In genomic region chr6:93318127-93318526, GRCh38 we compare ENCODE assay signal across 12 cellular contexts.
"Had no signal": no experiment of that assay in that cellular context is flagged by ENCODE, and none has a peak within 500 bp of the region (broad histone marks: within the 10 kb centered on the region; RNA-seq: fewer than 3 reads in every experiment).

No MANE protein-coding gene starts in this region.

- H3K4me3 ChIP-seq: upper lobe of right lung had no signal

- H3K36me3 ChIP-seq: upper lobe of right lung, WERI-Rb-1 had no signal

- H3K4me1 ChIP-seq: upper lobe of right lung had no signal

- H3K27ac ChIP-seq: parathyroid adenoma, upper lobe of right lung, WERI-Rb-1 had no signal

- ATAC-seq: naive thymus-derived CD8-positive, alpha-beta T cell; stimulated activated naive B cell treated with anti-CD40 and anti-IgM and Interleukin-4, amounts not matched to agents 10 μg/mL and 1 μg/mL and 100 μg/mL, for 72 hours; upper lobe of right lung had no signal

- H3K9me3 ChIP-seq: upper lobe of right lung had no signal

- DNase-seq: activated CD4-positive, alpha-beta T cell treated with anti-CD3 and anti-CD28 coated beads for 1 hour; activated CD4-positive, alpha-beta T cell treated with anti-CD3 and anti-CD28 coated beads, Interleukin-2, amount 50 U/mL, for 4 hours; dermis blood vessel endothelial cell; effector memory CD4-positive, alpha-beta T cell; mesenchymal stem cell; naive thymus-derived CD8-positive, alpha-beta T cell; retina; stimulated activated naive B cell treated with anti-CD40 and anti-IgM and Interleukin-4, amounts not matched to agents 10 μg/mL and 1 μg/mL and 100 μg/mL, for 72 hours; T1000; upper lobe of right lung had no signal

- H3K27me3 ChIP-seq: upper lobe of right lung had no signal
